ENCODE assay signal across 14 cellular contexts in the genomic region with DNA sequence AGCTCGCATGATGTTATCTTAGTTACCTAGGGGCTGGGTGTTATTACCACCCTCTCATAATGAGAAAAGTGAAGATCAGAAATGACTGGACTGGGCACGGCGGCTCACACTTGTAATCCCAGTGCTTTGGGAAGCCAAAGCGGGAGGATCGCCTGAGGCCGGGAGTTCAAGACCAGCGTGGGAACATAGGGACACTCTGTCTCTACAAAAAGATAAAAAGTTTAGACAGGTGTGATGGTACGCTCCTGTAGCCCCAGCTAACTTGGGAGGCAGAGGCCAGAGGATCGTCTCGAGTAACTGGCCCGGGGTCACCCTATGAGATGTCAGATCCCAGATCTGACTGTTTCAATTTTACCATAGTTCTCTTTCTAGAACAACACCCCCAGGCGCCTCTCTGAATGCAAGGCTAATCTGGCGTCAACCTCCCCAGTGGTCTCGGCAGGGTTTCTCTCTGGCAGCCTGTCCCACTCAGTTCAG. TPM values are rescaled to one million over a fixed set of nuclear protein-coding genes. Genes with fewer than 3 reads are reported as not detected.
A peak's percentile ranks its signal among the peaks of the same experiment; 100 is the strongest.
DNase-seq lines count a peak whose midpoint lies in the region; ATAC-seq, FAIRE-seq and TF ChIP-seq lines count a peak whose summit lies in the region.
"Had no signal": no experiment of that assay in that cellular context is flagged by ENCODE, and none has a peak within 500 bp of the region (broad histone marks: within the 10 kb centered on the region; RNA-seq: fewer than 3 reads in every experiment).

No MANE protein-coding gene starts in this region.

- H3K27ac ChIP-seq in Karpas-422 (ENCODE audit: low read length), result peak overlapping the region; percentile 94
- H3K27ac ChIP-seq in small intestine (ENCODE audit: low read depth in 1 of 2, low read length in 1 of 2), result peak overlapping the region in 1 of 2 donors; percentile 32
- H3K27ac ChIP-seq in pancreas, result no peak overlapping the region
- H3K27ac ChIP-seq: 22Rv1, GM23248, parathyroid adenoma had no signal

- intact Hi-C loops in activated CD4-positive, alpha-beta T cell treated with anti-CD3 and anti-CD28 coated beads for 36 hours (cut with DNase I, micrococcal nuclease), result loop anchor here (1.0 to 10.0 kb wide), 9 partner anchors 63 to 933 kb away; a partner anchor contains a TSS
- intact Hi-C loops in posterior vena cava (cut with DNase I) (no loop called here), Calu3 (cut with micrococcal nuclease; ENCODE audit: unreplicated experiment) (no loop called here), pancreas (cut with DNase I) (no loop called here)

- H3K9ac ChIP-seq in Karpas-422 (ENCODE audit: low read length), result peak overlapping the region; percentile 88
- H3K9ac ChIP-seq: GM23248, parathyroid adenoma had no signal

- peak overlapping the region; percentile 4; the same call in 1 of the 2 replicates for H2AFZ ChIP-seq in Karpas-422 (ENCODE audit: low read length)
- H2AFZ ChIP-seq: GM23248 had no signal

- no TSS peak for BruUV-seq in Calu3 (replicated peaks; lab: Mats Ljungman, UMichigan)

- H4K20me1 ChIP-seq in Karpas-422 (ENCODE audit: insufficient read depth, low read depth, low read length), result no peaks in the 10 kb centered on the region

- H3K4me3 ChIP-seq in Karpas-422 (ENCODE audit: low read length) (peak overlapping the region; percentile 72), small intestine (ENCODE audit: low read depth in 1 of 2, low read length in 2 of 2) (no peak overlapping the region), pancreas (no peak overlapping the region)
- H3K4me3 ChIP-seq: GM23248 had no signal

- peak overlapping the region; percentile 76 for H3K4me2 ChIP-seq in Karpas-422 (ENCODE audit: low read depth, low read length, poor library complexity, severe bottlenecking)

- no peaks in the 10 kb centered on the region for H3K9me2 ChIP-seq in Karpas-422 (replicated peaks; ENCODE audit: insufficient read depth, low read length)

- CTCF ChIA-PET in activated CD4-positive, alpha-beta T cell treated with anti-CD3 and anti-CD28 coated beads for 36 hours (lab: Charles Lee), result interaction anchor here (1.0 to 1.8 kb wide), 6 partner anchors 7 to 122 kb away, joined by 3 to 9 read pairs (median 6); a partner anchor contains a TSS
- CTCF ChIA-PET in Calu3 (lab: Charles Lee), result no interaction called here

- H3K9me3 ChIP-seq in Karpas-422 (ENCODE audit: low read length) (no peaks in the 10 kb centered on the region), small intestine (ENCODE audit: control insufficient read depth, low read depth) (no peaks in the 10 kb centered on the region), pancreas (no peaks in the 10 kb centered on the region)

- WGBS in small intestine, 3 donors, result 74 to 87% (median 74%) methylated on average over 14 of the region's 14 CpGs
- 83 to 86% methylated on average over 14 of the region's 14 CpGs for WGBS in pancreas, 2 donors

- DNase-seq in activated CD4-positive, alpha-beta T cell treated with anti-CD3 and anti-CD28 coated beads for 36 hours, result peak; percentile 62
- DNase-seq in activated CD4-positive, alpha-beta T cell treated with anti-CD3 and anti-CD28 coated beads for 1 hour, result no peak
- peak; percentile 52 for DNase-seq in Karpas-422
- peak; percentile 46 for DNase-seq in activated naive CD8-positive, alpha-beta T cell treated with anti-CD3 and anti-CD28 coated beads, Interleukin-2, amount 50 U/mL, for 24 hours
- DNase-seq in posterior vena cava (ENCODE audit: low spot score), result peak; percentile 40
- DNase-seq in Calu3, result no peak
- DNase-seq in small intestine, result no peak
- no peak for DNase-seq in pancreas
- DNase-seq: DND-41, GM23248, NCI-H446 treated with DMSO at 0.1 percent for 48 hours had no signal

- H3K36me3 ChIP-seq in Karpas-422 (ENCODE audit: insufficient read depth, low read length) (no peaks in the 10 kb centered on the region), small intestine (ENCODE audit: control insufficient read depth in 2 of 2, insufficient read depth in 2 of 2, low read length in 2 of 2) (no peaks in the 10 kb centered on the region), pancreas (no peaks in the 10 kb centered on the region)

- no peaks in the 10 kb centered on the region for H3K27me3 Mint-ChIP-seq in activated CD4-positive, alpha-beta T cell treated with anti-CD3 and anti-CD28 coated beads for 36 hours
- no peaks in the 10 kb centered on the region for H3K27me3 Mint-ChIP-seq in activated naive CD8-positive, alpha-beta T cell treated with anti-CD3 and anti-CD28 coated beads, Interleukin-2, amount 50 U/mL, for 24 hours
- peaks cover 58% of the 10 kb centered on the region for H3K27me3 Mint-ChIP-seq in Calu3 (ENCODE audit: unreplicated experiment)

- H3K9me3 Mint-ChIP-seq in activated CD4-positive, alpha-beta T cell treated with anti-CD3 and anti-CD28 coated beads for 36 hours (ENCODE audit: low read depth), result no peaks in the 10 kb centered on the region
- no peaks in the 10 kb centered on the region for H3K9me3 Mint-ChIP-seq in activated naive CD8-positive, alpha-beta T cell treated with anti-CD3 and anti-CD28 coated beads, Interleukin-2, amount 50 U/mL, for 24 hours
- no peaks in the 10 kb centered on the region for H3K9me3 Mint-ChIP-seq in Calu3 (ENCODE audit: low read depth, unreplicated experiment)

- peak; percentile 5 for ATAC-seq in activated CD4-positive, alpha-beta T cell treated with anti-CD3 and anti-CD28 coated beads for 36 hours
- peak; percentile 16 for ATAC-seq in activated naive CD8-positive, alpha-beta T cell treated with anti-CD3 and anti-CD28 coated beads, Interleukin-2, amount 50 U/mL, for 24 hours
- no peak for ATAC-seq in pancreas

- peak overlapping the region; percentile 76 for H3K4me3 Mint-ChIP-seq in activated CD4-positive, alpha-beta T cell treated with anti-CD3 and anti-CD28 coated beads for 36 hours
- peak overlapping the region; percentile 78 for H3K4me3 Mint-ChIP-seq in activated naive CD8-positive, alpha-beta T cell treated with anti-CD3 and anti-CD28 coated beads, Interleukin-2, amount 50 U/mL, for 24 hours
- no peak overlapping the region for H3K4me3 Mint-ChIP-seq in Calu3 (ENCODE audit: low read depth, unreplicated experiment)

- peaks cover 21% of the 10 kb centered on the region; the same call in 1 of the 2 replicates for H3K79me2 ChIP-seq in Karpas-422 (ENCODE audit: low read length)
- H3K79me2 ChIP-seq: parathyroid adenoma had no signal

- H3K4me1 Mint-ChIP-seq in activated CD4-positive, alpha-beta T cell treated with anti-CD3 and anti-CD28 coated beads for 36 hours, result peaks cover 62% of the 10 kb centered on the region
- peaks cover 84% of the 10 kb centered on the region for H3K4me1 Mint-ChIP-seq in activated naive CD8-positive, alpha-beta T cell treated with anti-CD3 and anti-CD28 coated beads, Interleukin-2, amount 50 U/mL, for 24 hours
- peaks cover 15% of the 10 kb centered on the region for H3K4me1 Mint-ChIP-seq in Calu3 (ENCODE audit: low read depth, unreplicated experiment)

- peak overlapping the region; percentile 82 for H3K27ac Mint-ChIP-seq in activated CD4-positive, alpha-beta T cell treated with anti-CD3 and anti-CD28 coated beads for 36 hours
- H3K27ac Mint-ChIP-seq in activated naive CD8-positive, alpha-beta T cell treated with anti-CD3 and anti-CD28 coated beads, Interleukin-2, amount 50 U/mL, for 24 hours, result peak overlapping the region; percentile 83
- H3K27ac Mint-ChIP-seq in Calu3 (ENCODE audit: unreplicated experiment), result no peak overlapping the region

- H3K27me3 ChIP-seq in Karpas-422 (ENCODE audit: low read length) (no peaks in the 10 kb centered on the region), small intestine (ENCODE audit: control insufficient read depth in 2 of 2, insufficient read depth in 2 of 2, low read length in 2 of 2) (no peaks in the 10 kb centered on the region), pancreas (no peaks in the 10 kb centered on the region)

- POLR2A ChIA-PET in activated CD4-positive, alpha-beta T cell treated with anti-CD3 and anti-CD28 coated beads for 36 hours (lab: Charles Lee), result interaction anchor here (0.6 to 1.4 kb wide), 3 partner anchors 76 to 600 kb away, joined by 3 to 5 read pairs (median 4); no protein-coding TSS in a partner anchor

- TF ChIP-seq CTCF in Calu3 (IDR thresholded peaks at IDR 0.05; ENCODE audit: unreplicated experiment) (no peak), pancreas (IDR thresholded peaks at IDR 0.05) (no peak)

- FAIRE-seq in small intestine (lab: Jason Lieb, UNC) (no peak), pancreas (lab: Jason Lieb, UNC) (no peak)

- H3K4me1 ChIP-seq in Karpas-422 (ENCODE audit: low read length) (peaks cover 79% of the 10 kb centered on the region), small intestine (ENCODE audit: control insufficient read depth in 2 of 2, insufficient read depth in 1 of 2, low read depth in 1 of 2, low read length in 1 of 2) (no peaks in the 10 kb centered on the region), pancreas (peaks cover 0 to 5% (median 0%) of the 10 kb centered on the region in 3 donors)

- H3K36me3 Mint-ChIP-seq in activated CD4-positive, alpha-beta T cell treated with anti-CD3 and anti-CD28 coated beads for 36 hours (ENCODE audit: low read depth), result no peaks in the 10 kb centered on the region
- H3K36me3 Mint-ChIP-seq in activated naive CD8-positive, alpha-beta T cell treated with anti-CD3 and anti-CD28 coated beads, Interleukin-2, amount 50 U/mL, for 24 hours (ENCODE audit: low read depth), result no peaks in the 10 kb centered on the region
- peaks cover 20% of the 10 kb centered on the region for H3K36me3 Mint-ChIP-seq in Calu3 (ENCODE audit: insufficient read depth, unreplicated experiment)

RNA-seq across cellular contexts. Expression of a gene that starts 1.9 kb away (rescaled TPM):
- total RNA-seq in activated CD4-positive, alpha-beta T cell treated with anti-CD3 and anti-CD28 coated beads for 36 hours, result 1 to 10 TPM; 8.8 to 9.0 TPM
- 5.9 and 25.7 TPM in 2 replicates for total RNA-seq in Karpas-422 (2014; rRNA removed; shearing (Covaris generic); ENCODE audit: low replicate concordance)
- 10 to 100 TPM; 16.9 to 18.3 TPM for total RNA-seq in posterior vena cava
- 6.8 and 7.9 TPM in 2 replicates for total RNA-seq in Calu3 (2022)
- polyA plus RNA-seq in small intestine, result 1 to 10 TPM; 1.1 to 2.8 (median 1.6) TPM
- 1 to 10 TPM; 2.2 to 5.8 (median 2.9) TPM for total RNA-seq in pancreas
- polyA plus RNA-seq in pancreas, result 1 to 10 TPM; 2.8 to 3.5 TPM

RNA-seq across cellular contexts. Expression of a gene that starts 4.2 kb away (rescaled TPM):
- 1 to 10 TPM; 3.0 to 4.9 TPM for total RNA-seq in activated CD4-positive, alpha-beta T cell treated with anti-CD3 and anti-CD28 coated beads for 36 hours
- total RNA-seq in Karpas-422 (2014; rRNA removed; shearing (Covaris generic); ENCODE audit: low replicate concordance), result 2.9 and 3.0 TPM in 2 replicates
- total RNA-seq in posterior vena cava (under 1 TPM; 0.05 to 0.32 TPM), Calu3 (2022) (0.85 and 1.5 TPM in 2 replicates), pancreas (under 1 TPM; 0.09 to 0.66 (median 0.23) TPM)
- polyA plus RNA-seq in small intestine (1 to 10 TPM; 2.4 to 3.9 (median 3.4) TPM), pancreas (under 1 TPM; 0.19 to 0.38 TPM)
- total RNA-seq: GM23248, LHCN-M2 had no signal

RNA-seq across cellular contexts. Expression of a gene that starts 52.0 kb away (rescaled TPM):
- 1 to 10 TPM; 5.7 to 6.7 TPM for total RNA-seq in activated CD4-positive, alpha-beta T cell treated with anti-CD3 and anti-CD28 coated beads for 36 hours
- total RNA-seq in Karpas-422 (2014; rRNA removed; shearing (Covaris generic); ENCODE audit: low replicate concordance), result 3.2 and 3.4 TPM in 2 replicates
- total RNA-seq in posterior vena cava (10 to 100 TPM; 29.2 to 31.1 TPM), Calu3 (2022) (23.0 and 34.7 TPM in 2 replicates), pancreas (10 to 100 TPM in 5 of 6 donors, 1 to 10 TPM in 1; 9.2 to 24.4 (median 13.4) TPM)
- polyA plus RNA-seq in small intestine (100 to 1,000 TPM in 2 of 3 donors, 10 to 100 TPM in 1; 53.0 to 135 (median 112) TPM), pancreas (10 to 100 TPM; 16.7 to 26.4 TPM)

Comparison
In these comparisons a context has a peak if more than half of its experiments do, and no peak if none do; other contexts are left out.
1. DNase-seq: peak in activated CD4-positive, alpha-beta T cell treated with anti-CD3 and anti-CD28 coated beads for 36 hours (single experiment), Karpas-422 (single experiment), activated naive CD8-positive, alpha-beta T cell treated with anti-CD3 and anti-CD28 coated beads, Interleukin-2, amount 50 U/mL, for 24 hours (single experiment) and posterior vena cava (single experiment); none in activated CD4-positive, alpha-beta T cell treated with anti-CD3 and anti-CD28 coated beads for 1 hour (single experiment), Calu3 (single experiment), small intestine (single experiment) and pancreas (0 of 6).
2. ATAC-seq: peak in activated CD4-positive, alpha-beta T cell treated with anti-CD3 and anti-CD28 coated beads for 36 hours (single experiment) and activated naive CD8-positive, alpha-beta T cell treated with anti-CD3 and anti-CD28 coated beads, Interleukin-2, amount 50 U/mL, for 24 hours (single experiment); none in pancreas (0 of 4).
3. intact Hi-C loops: an anchor here in activated CD4-positive, alpha-beta T cell treated with anti-CD3 and anti-CD28 coated beads for 36 hours (1.0 to 10.0 kb wide); none called in posterior vena cava, Calu3 and pancreas.